10 cellular contexts compared by ENCODE assay signal in genomic region chr3:111861396-111861795, GRCh38. TPM values are rescaled to one million over a fixed set of nuclear protein-coding genes. Genes with fewer than 3 reads are reported as not detected.
DNase-seq lines count a peak whose midpoint lies in the region; FAIRE-seq and TF ChIP-seq lines count a peak whose summit lies in the region.
"Had no signal": no experiment of that assay in that cellular context is flagged by ENCODE, and none has a peak within 500 bp of the region (broad histone marks: within the 10 kb centered on the region; RNA-seq: fewer than 3 reads in every experiment).

No MANE protein-coding gene starts in this region.

- no peaks in the 10 kb centered on the region for H4K20me1 ChIP-seq in Karpas-422 (ENCODE audit: insufficient read depth, low read depth, low read length)

- H3K4me3 ChIP-seq in kidney (ENCODE audit: low read length in 2 of 2) (peak overlapping the region; percentile 84 to 85), testis (peak overlapping the region in 1 of 2 donors; percentile 78), Karpas-422 (ENCODE audit: low read length) (no peak overlapping the region)

- H3K27ac Mint-ChIP-seq in activated CD4-positive, alpha-beta T cell treated with anti-CD3 and anti-CD28 coated beads, Interleukin-2, amount 10 ng/mL, durations not matched to agents 7 days and 5 days = no peak overlapping the region
- H3K27ac Mint-ChIP-seq in activated T-helper 2 cell treated with anti-CD3 and anti-CD28 coated beads, Interferon-gamma antibody, Interleukin-2, Interleukin-4, amounts not matched to agents 10 μg/mL and 5 μg/mL and 100 μg/mL, durations not matched to agents 14 hours and 24 hours and 36 hours = no peak overlapping the region

- H3K4me1 ChIP-seq in kidney (ENCODE audit: control insufficient read depth in 1 of 2, insufficient read depth in 1 of 2, low read depth in 1 of 2, low read length in 2 of 2) = peaks cover 21 to 39% of the 10 kb centered on the region in 2 donors
- H3K4me1 ChIP-seq in testis = peaks cover 9% of the 10 kb centered on the region
- H3K4me1 ChIP-seq in Karpas-422 (ENCODE audit: low read length) = peaks cover 21% of the 10 kb centered on the region

- WGBS in testis, 2 donors = 35 to 41% methylated on average over 7 of the region's 7 CpGs

- CTCF ChIA-PET in activated CD4-positive, alpha-beta T cell treated with anti-CD3 and anti-CD28 coated beads, Interleukin-2, amount 10 ng/mL, durations not matched to agents 7 days and 5 days (lab: Charles Lee) = interaction anchor here (1.4 to 1.5 kb wide), 2 partner anchors 127 to 144 kb away, joined by 3 read pairs; no protein-coding TSS in a partner anchor

- H3K9me3 Mint-ChIP-seq in activated CD4-positive, alpha-beta T cell treated with anti-CD3 and anti-CD28 coated beads, Interleukin-2, amount 10 ng/mL, durations not matched to agents 7 days and 5 days = no peaks in the 10 kb centered on the region
- H3K9me3 Mint-ChIP-seq in activated T-helper 2 cell treated with anti-CD3 and anti-CD28 coated beads, Interferon-gamma antibody, Interleukin-2, Interleukin-4, amounts not matched to agents 10 μg/mL and 5 μg/mL and 100 μg/mL, durations not matched to agents 14 hours and 24 hours and 36 hours = no peaks in the 10 kb centered on the region

- H3K9me3 ChIP-seq in kidney (ENCODE audit: control insufficient read depth in 1 of 2, low read length in 2 of 2) (no peaks in the 10 kb centered on the region), testis (no peaks in the 10 kb centered on the region), Karpas-422 (ENCODE audit: low read length) (no peaks in the 10 kb centered on the region)

- H3K27me3 Mint-ChIP-seq in activated CD4-positive, alpha-beta T cell treated with anti-CD3 and anti-CD28 coated beads, Interleukin-2, amount 10 ng/mL, durations not matched to agents 7 days and 5 days = peaks cover 62% of the 10 kb centered on the region
- H3K27me3 Mint-ChIP-seq in activated T-helper 2 cell treated with anti-CD3 and anti-CD28 coated beads, Interferon-gamma antibody, Interleukin-2, Interleukin-4, amounts not matched to agents 10 μg/mL and 5 μg/mL and 100 μg/mL, durations not matched to agents 14 hours and 24 hours and 36 hours (ENCODE audit: low read depth) = peaks cover 80% of the 10 kb centered on the region

- no peak for DNase-seq in activated CD4-positive, alpha-beta T cell treated with anti-CD3 and anti-CD28 coated beads, Interleukin-2, amount 10 ng/mL, durations not matched to agents 7 days and 5 days
- no peak for DNase-seq in activated CD4-positive, alpha-beta T cell treated with anti-CD3 and anti-CD28 coated beads, Interleukin-2, amount 50 U/mL, for 48 hours
- no peak for DNase-seq in activated T-helper 2 cell treated with anti-CD3 and anti-CD28 coated beads, Interferon-gamma antibody, Interleukin-2, Interleukin-4, amounts not matched to agents 10 μg/mL and 5 μg/mL and 100 μg/mL, durations not matched to agents 14 hours and 24 hours and 36 hours (ENCODE audit: low spot score)
- no peak for DNase-seq in kidney
- DNase-seq in testis = no peak
- no peak for DNase-seq in NCI-H510A (lab: John Stamatoyannopoulos, UW)
- DNase-seq in activated CD4-positive, CD25-positive, alpha-beta regulatory T cell treated with anti-CD3 and anti-CD28 coated beads, Interleukin-2, amount 50 U/mL, for 72 hours = no peak
- DNase-seq in Karpas-422 = no peak
- DNase-seq: NCI-H226 had no signal

- no peaks in the 10 kb centered on the region for H3K36me3 Mint-ChIP-seq in activated CD4-positive, alpha-beta T cell treated with anti-CD3 and anti-CD28 coated beads, Interleukin-2, amount 10 ng/mL, durations not matched to agents 7 days and 5 days (ENCODE audit: low read depth)
- H3K36me3 Mint-ChIP-seq in activated T-helper 2 cell treated with anti-CD3 and anti-CD28 coated beads, Interferon-gamma antibody, Interleukin-2, Interleukin-4, amounts not matched to agents 10 μg/mL and 5 μg/mL and 100 μg/mL, durations not matched to agents 14 hours and 24 hours and 36 hours (ENCODE audit: low read depth) = no peaks in the 10 kb centered on the region

- no peaks in the 10 kb centered on the region for H3K9me2 ChIP-seq in Karpas-422 (replicated peaks; ENCODE audit: insufficient read depth, low read length)

- TF ChIP-seq CTCF in kidney (IDR thresholded peaks at IDR 0.05; ENCODE audit: borderline replicate concordance, extremely low read depth, insufficient read depth) (no peak), testis (IDR thresholded peaks at IDR 0.05) (no peak)

- H3K4me1 Mint-ChIP-seq in activated CD4-positive, alpha-beta T cell treated with anti-CD3 and anti-CD28 coated beads, Interleukin-2, amount 10 ng/mL, durations not matched to agents 7 days and 5 days = peaks cover 17% of the 10 kb centered on the region
- peaks cover 12% of the 10 kb centered on the region for H3K4me1 Mint-ChIP-seq in activated T-helper 2 cell treated with anti-CD3 and anti-CD28 coated beads, Interferon-gamma antibody, Interleukin-2, Interleukin-4, amounts not matched to agents 10 μg/mL and 5 μg/mL and 100 μg/mL, durations not matched to agents 14 hours and 24 hours and 36 hours (ENCODE audit: low read depth)

- H3K4me3 Mint-ChIP-seq in activated CD4-positive, alpha-beta T cell treated with anti-CD3 and anti-CD28 coated beads, Interleukin-2, amount 10 ng/mL, durations not matched to agents 7 days and 5 days = peak overlapping the region; percentile 79
- H3K4me3 Mint-ChIP-seq in activated T-helper 2 cell treated with anti-CD3 and anti-CD28 coated beads, Interferon-gamma antibody, Interleukin-2, Interleukin-4, amounts not matched to agents 10 μg/mL and 5 μg/mL and 100 μg/mL, durations not matched to agents 14 hours and 24 hours and 36 hours (ENCODE audit: low read depth) = peak overlapping the region; percentile 86

- intact Hi-C loops in activated T-helper 2 cell treated with anti-CD3 and anti-CD28 coated beads, Interferon-gamma antibody, Interleukin-2, Interleukin-4, amounts not matched to agents 10 μg/mL and 5 μg/mL and 100 μg/mL, durations not matched to agents 14 hours and 24 hours and 36 hours (cut with micrococcal nuclease) = loop anchor here (5.0 kb wide), 2 partner anchors 106 to 789 kb away; partner anchors contain the start of gene NECTIN3
- intact Hi-C loops in kidney (cut with DNase I) = no loop called here
- intact Hi-C loops in testis (cut with DNase I; ENCODE audit: low total_unique reads) = loop anchor here (10.0 kb wide), 1 partner anchor 137 kb away; no protein-coding TSS in a partner anchor

- H3K9ac ChIP-seq in kidney (ENCODE audit: low read length in 2 of 2) (peak overlapping the region in 1 of 2 donors; percentile 95), Karpas-422 (ENCODE audit: low read length) (no peak overlapping the region)

- H3K79me2 ChIP-seq in Karpas-422 (ENCODE audit: low read length) = no peaks in the 10 kb centered on the region

- TF ChIP-seq POLR2A in testis (IDR thresholded peaks at IDR 0.05) = no peak

- H2AFZ ChIP-seq in Karpas-422 (ENCODE audit: low read length) = no peak overlapping the region

- H3K27ac ChIP-seq in kidney (ENCODE audit: low read depth in 2 of 2, low read length in 2 of 2) = peak overlapping the region; percentile 93 to 97
- peak overlapping the region; percentile 6 to 94 for H3K27ac ChIP-seq in testis
- no peak overlapping the region for H3K27ac ChIP-seq in Karpas-422 (ENCODE audit: low read length)
- H3K27ac ChIP-seq: C4-2B had no signal

- H3K36me3 ChIP-seq in kidney (ENCODE audit: control insufficient read depth in 1 of 2, insufficient read depth in 2 of 2, low read length in 2 of 2) (no peaks in the 10 kb centered on the region), testis (ENCODE audit: low read depth, missing control alignments) (no peaks in the 10 kb centered on the region), Karpas-422 (ENCODE audit: insufficient read depth, low read length) (no peaks in the 10 kb centered on the region)

- no peaks in the 10 kb centered on the region for H3K27me3 ChIP-seq in testis
- no peaks in the 10 kb centered on the region for H3K27me3 ChIP-seq in Karpas-422 (ENCODE audit: low read length)

- no peak overlapping the region for H3K4me2 ChIP-seq in Karpas-422 (ENCODE audit: low read depth, low read length, poor library complexity, severe bottlenecking)

- no peak for FAIRE-seq in kidney (lab: Jason Lieb, UNC)

- POLR2A ChIA-PET in activated CD4-positive, alpha-beta T cell treated with anti-CD3 and anti-CD28 coated beads, Interleukin-2, amount 10 ng/mL, durations not matched to agents 7 days and 5 days (lab: Charles Lee) = interaction anchor here (0.6 kb wide), 1 partner anchor 100 kb away, joined by 3 read pairs; no protein-coding TSS in a partner anchor

RNA-seq across cellular contexts. Expression of gene PHLDB2, which starts 2.3 kb away (rescaled TPM):
- 1 to 10 TPM; 1.9 to 2.7 TPM for total RNA-seq in activated CD4-positive, alpha-beta T cell treated with anti-CD3 and anti-CD28 coated beads, Interleukin-2, amount 10 ng/mL, durations not matched to agents 7 days and 5 days
- 0.80 and 0.94 TPM in 2 replicates for total RNA-seq in activated T-helper 2 cell treated with anti-CD3 and anti-CD28 coated beads, Interferon-gamma antibody, Interleukin-2, Interleukin-4, amounts not matched to agents 10 μg/mL and 5 μg/mL and 100 μg/mL, durations not matched to agents 14 hours and 24 hours and 36 hours
- total RNA-seq in kidney (85.6 TPM), testis (10 to 100 TPM; 11.7 to 16.5 TPM)
- polyA plus RNA-seq in kidney (ENCODE audit: insufficient read depth, low read depth, low replicate concordance) (28.0 TPM), testis (ENCODE audit: insufficient read depth, low read depth, low replicate concordance) (12.3 TPM)
- total RNA-seq in Karpas-422 (2014; rRNA removed; shearing (Covaris generic); ENCODE audit: low replicate concordance) = 1.7 and 2.1 TPM in 2 replicates
